Comparison of ENCODE assay signal across 22 cellular contexts in genomic region chr14:103765526-103765925, GRCh38.
"Had no signal": no experiment of that assay in that cellular context is flagged by ENCODE, and none has a peak within 500 bp of the region (broad histone marks: within the 10 kb centered on the region; RNA-seq: fewer than 3 reads in every experiment).

No MANE protein-coding gene starts in this region.

- H3K27ac ChIP-seq: colonic mucosa, esophagus squamous epithelium, gastroesophageal sphincter, right atrium auricular region, sigmoid colon, skin epidermis, suprapubic skin, thyroid gland, vagina had no signal

- H3K4me1 ChIP-seq: colonic mucosa, esophagus squamous epithelium, gastroesophageal sphincter, sigmoid colon, suprapubic skin, upper lobe of left lung, vagina had no signal

- H3K27ac Mint-ChIP-seq: natural killer cell had no signal

- H3K36me3 Mint-ChIP-seq: natural killer cell had no signal

- H3K36me3 ChIP-seq: colonic mucosa had no signal

- H3K4me3 ChIP-seq: colonic mucosa, esophagus squamous epithelium, gastroesophageal sphincter, mucosa of descending colon, right atrium auricular region, sigmoid colon, skin epidermis, suprapubic skin, thyroid gland, upper lobe of left lung, vagina had no signal

- H3K4me3 Mint-ChIP-seq: natural killer cell, neural crest cell had no signal

- H3K27me3 ChIP-seq: colonic mucosa, esophagus squamous epithelium, gastroesophageal sphincter, right atrium auricular region, sigmoid colon, suprapubic skin, thyroid gland, upper lobe of left lung, vagina had no signal

- ATAC-seq: gastroesophageal sphincter, left colon, mucosa of descending colon, natural killer cell had no signal

- DNase-seq: colonic mucosa; effector CD8-positive, alpha-beta T cell; esophagus squamous epithelium; foreskin fibroblast; kidney; left colon; mucosa of descending colon; natural killer cell; posterior cingulate gyrus; sigmoid colon; stimulated activated CD4-positive, alpha-beta T cell treated with anti-CD3 and anti-CD28 coated beads, Interleukin-2, amount 100 ng/mL, for 24 hours; stimulated activated CD4-positive, alpha-beta T cell treated with anti-CD3 and anti-CD28 coated beads, Interleukin-4, amount 100 ng/mL, for 4 hours; stimulated activated naive CD4-positive, alpha-beta T cell treated with Interleukin-2 at 50 U/mL for 16 hours; thyroid gland; upper lobe of left lung had no signal

- FAIRE-seq: endometrium, kidney had no signal

- H3K9me3 Mint-ChIP-seq: natural killer cell had no signal

- H3K9me3 ChIP-seq: colonic mucosa, esophagus squamous epithelium, gastroesophageal sphincter, mucosa of descending colon, right atrium auricular region, sigmoid colon, suprapubic skin, thyroid gland, upper lobe of left lung, vagina had no signal
